ENCODE assay signal across 40 cellular contexts in genomic region chr5:172754957-172755356, GRCh38.
"Had no signal": no experiment of that assay in that cellular context is flagged by ENCODE, and none has a peak within 500 bp of the region (broad histone marks: within the 10 kb centered on the region; RNA-seq: fewer than 3 reads in every experiment).

No MANE protein-coding gene starts in this region.

- H3K27ac ChIP-seq: adrenal gland, body of pancreas, brain microvascular endothelial cell, breast epithelium, cardiac muscle cell, VCaP had no signal

- H3K4me3 ChIP-seq: adrenal gland, body of pancreas, breast epithelium, cardiac muscle cell had no signal

- H3K9me3 Mint-ChIP-seq: activated B cell treated with CpG ODN at 0.5 μM for 24 hours; activated CD4-positive, alpha-beta T cell treated with anti-CD3 and anti-CD28 coated beads, Interleukin-2, amount 10 ng/mL, durations not matched to agents 7 days and 5 days; activated CD8-positive, alpha-beta T cell treated with anti-CD3 and anti-CD28 coated beads for 36 hours; activated T-helper 1 cell treated with anti-CD3 and anti-CD28 coated beads, Interleukin-12 subunit alpha, Interleukin-12 subunit beta, Interleukin-2, Interleukin-4 antibody, amounts not matched to agents 30 ng/mL and 10 ng/mL and 1 ng/mL, durations not matched to agents 14 hours and 24 hours and 36 hours; central memory CD8-positive, alpha-beta T cell; T-helper 1 cell treated with Interleukin-12 subunit alpha and Interleukin-12 subunit beta and Interleukin-4 antibody, amounts not matched to agents 30 μg/mL and 1 μg/mL, for 36 hours; T-helper 2 cell treated with Interferon-gamma antibody and Interleukin-4, amounts not matched to agents 5 μg/mL and 100 μg/mL, for 36 hours had no signal

- H3K9me3 ChIP-seq: adrenal gland, body of pancreas had no signal

- H3K4me3 Mint-ChIP-seq: activated B cell treated with CpG ODN at 0.5 μM for 24 hours; activated CD4-positive, alpha-beta memory T cell treated with anti-CD3 and anti-CD28 coated beads for 36 hours; activated CD4-positive, alpha-beta T cell treated with anti-CD3 and anti-CD28 coated beads for 36 hours; activated CD4-positive, alpha-beta T cell treated with anti-CD3 and anti-CD28 coated beads, Interleukin-2, amount 10 ng/mL, durations not matched to agents 7 days and 5 days; activated CD8-positive, alpha-beta T cell treated with anti-CD3 and anti-CD28 coated beads for 36 hours; activated naive CD4-positive, alpha-beta T cell treated with anti-CD3 and anti-CD28 coated beads for 36 hours; activated naive CD8-positive, alpha-beta T cell treated with anti-CD3 and anti-CD28 coated beads for 36 hours; activated T-cell treated with anti-CD3 and anti-CD28 coated beads, Interleukin-2, amount 50 U/mL, for 4 hours; activated T-cell treated with anti-CD3 and anti-CD28 coated beads, Interleukin-2, amount 50 U/mL, for 72 hours; activated T-helper 1 cell treated with anti-CD3 and anti-CD28 coated beads, Interleukin-12 subunit alpha, Interleukin-12 subunit beta, Interleukin-2, Interleukin-4 antibody, amounts not matched to agents 30 ng/mL and 10 ng/mL and 1 ng/mL, durations not matched to agents 14 hours and 24 hours and 36 hours; activated T-helper 17 cell treated with anti-CD3 and anti-CD28 coated beads, Interleukin-2, amount 50 U/mL, for 72 hours; central memory CD8-positive, alpha-beta T cell; T-helper 1 cell treated with Interleukin-12 subunit alpha and Interleukin-12 subunit beta and Interleukin-4 antibody, amounts not matched to agents 30 μg/mL and 1 μg/mL, for 36 hours; T-helper 2 cell treated with Interferon-gamma antibody and Interleukin-4, amounts not matched to agents 5 μg/mL and 100 μg/mL, for 36 hours had no signal

- ATAC-seq: activated CD4-positive, alpha-beta T cell treated with anti-CD3 and anti-CD28 coated beads for 36 hours; activated CD4-positive, CD25-positive, alpha-beta regulatory T cell treated with anti-CD3 and anti-CD28 coated beads, Interleukin-2, amount 50 U/mL, for 24 hours; activated CD8-positive, alpha-beta T cell treated with anti-CD3 and anti-CD28 coated beads for 36 hours; activated naive CD4-positive, alpha-beta T cell treated with anti-CD3 and anti-CD28 coated beads, Interleukin-2, amount 50 U/mL, for 72 hours; activated T-cell treated with anti-CD3 and anti-CD28 coated beads, Interleukin-2, amount 50 U/mL, for 4 hours; activated T-cell treated with anti-CD3 and anti-CD28 coated beads, Interleukin-2, amount 50 U/mL, for 72 hours; activated T-helper 17 cell treated with anti-CD3 and anti-CD28 coated beads, Interleukin-2, amount 50 U/mL, for 72 hours; body of pancreas had no signal

- H3K27ac Mint-ChIP-seq: activated B cell treated with CpG ODN at 0.5 μM for 24 hours; activated CD4-positive, alpha-beta memory T cell treated with anti-CD3 and anti-CD28 coated beads for 36 hours; activated CD4-positive, alpha-beta T cell treated with anti-CD3 and anti-CD28 coated beads for 36 hours; activated CD4-positive, alpha-beta T cell treated with anti-CD3 and anti-CD28 coated beads, Interleukin-2, amount 10 ng/mL, durations not matched to agents 7 days and 5 days; activated CD8-positive, alpha-beta T cell treated with anti-CD3 and anti-CD28 coated beads for 36 hours; activated naive CD4-positive, alpha-beta T cell treated with anti-CD3 and anti-CD28 coated beads for 36 hours; activated naive CD4-positive, alpha-beta T cell treated with anti-CD3 and anti-CD28 coated beads, Interleukin-2, amount 50 U/mL, for 72 hours; activated naive CD8-positive, alpha-beta T cell treated with anti-CD3 and anti-CD28 coated beads for 36 hours; activated T-cell treated with anti-CD3 and anti-CD28 coated beads, Interleukin-2, amount 50 U/mL, for 72 hours; activated T-helper 1 cell treated with anti-CD3 and anti-CD28 coated beads, Interleukin-12 subunit alpha, Interleukin-12 subunit beta, Interleukin-2, Interleukin-4 antibody, amounts not matched to agents 30 ng/mL and 10 ng/mL and 1 ng/mL, durations not matched to agents 14 hours and 24 hours and 36 hours; activated T-helper 17 cell treated with anti-CD3 and anti-CD28 coated beads, Interleukin-2, amount 50 U/mL, for 72 hours; T-helper 1 cell treated with Interleukin-12 subunit alpha and Interleukin-12 subunit beta and Interleukin-4 antibody, amounts not matched to agents 30 μg/mL and 1 μg/mL, for 36 hours; T-helper 2 cell treated with Interferon-gamma antibody and Interleukin-4, amounts not matched to agents 5 μg/mL and 100 μg/mL, for 36 hours had no signal

- DNase-seq: activated B cell treated with CpG ODN at 0.5 μM for 24 hours; activated CD4-positive, alpha-beta memory T cell treated with anti-CD3 and anti-CD28 coated beads for 36 hours; activated CD4-positive, alpha-beta T cell treated with anti-CD3 and anti-CD28 coated beads for 1 hour; activated CD4-positive, alpha-beta T cell treated with anti-CD3 and anti-CD28 coated beads for 36 hours; activated CD4-positive, alpha-beta T cell treated with anti-CD3 and anti-CD28 coated beads for 48 hours; activated CD4-positive, alpha-beta T cell treated with anti-CD3 and anti-CD28 coated beads, Interleukin-2, amount 10 ng/mL, durations not matched to agents 7 days and 5 days; activated CD8-positive, alpha-beta memory T cell treated with anti-CD3 and anti-CD28 coated beads, Interleukin-2, amount 50 U/mL, for 4 hours; activated CD8-positive, alpha-beta T cell treated with anti-CD3 and anti-CD28 coated beads for 36 hours; activated effector memory CD4-positive, alpha-beta T cell treated with anti-CD3 and anti-CD28 coated beads, Interleukin-2, amount 50 U/mL, for 16 hours; activated gamma-delta T cell treated with Interleukin-2 at 50 U/mL for 16 hours; activated naive CD4-positive, alpha-beta T cell; activated naive CD4-positive, alpha-beta T cell treated with anti-CD3 and anti-CD28 coated beads for 36 hours; activated naive CD4-positive, alpha-beta T cell treated with anti-CD3 and anti-CD28 coated beads, Interleukin-2, amount 50 U/mL, for 16 hours; activated naive CD8-positive, alpha-beta T cell treated with anti-CD3 and anti-CD28 coated beads for 36 hours; activated T-cell treated with anti-CD3 and anti-CD28 coated beads for 4 hours; activated T-cell treated with anti-CD3 and anti-CD28 coated beads, Interleukin-2, amount 50 U/mL, for 1 hour; activated T-cell treated with anti-CD3 and anti-CD28 coated beads, Interleukin-2, amount 50 U/mL, for 4 hours; activated T-cell treated with anti-CD3 and anti-CD28 coated beads, Interleukin-2, amount 50 U/mL, for 72 hours; adrenal gland; amniotic stem cell; aorta; body of pancreas; brain microvascular endothelial cell; caudate nucleus; cerebellar nuclear complex; T-helper 1 cell; T-helper 2 cell; T-helper 9 cell had no signal

- H3K36me3 Mint-ChIP-seq: activated CD4-positive, alpha-beta memory T cell treated with anti-CD3 and anti-CD28 coated beads for 36 hours; activated naive CD4-positive, alpha-beta T cell treated with anti-CD3 and anti-CD28 coated beads, Interleukin-2, amount 50 U/mL, for 72 hours had no signal

- H3K27me3 Mint-ChIP-seq: activated B cell treated with CpG ODN at 0.5 μM for 24 hours; activated CD4-positive, alpha-beta memory T cell treated with anti-CD3 and anti-CD28 coated beads for 36 hours; activated CD4-positive, alpha-beta T cell treated with anti-CD3 and anti-CD28 coated beads for 36 hours; activated CD8-positive, alpha-beta T cell treated with anti-CD3 and anti-CD28 coated beads for 36 hours; activated naive CD8-positive, alpha-beta T cell treated with anti-CD3 and anti-CD28 coated beads for 36 hours; activated T-helper 17 cell treated with anti-CD3 and anti-CD28 coated beads, Interleukin-2, amount 50 U/mL, for 72 hours had no signal

- FAIRE-seq: astrocyte, TTC549 had no signal

- H3K4me1 Mint-ChIP-seq: activated CD4-positive, alpha-beta T cell treated with anti-CD3 and anti-CD28 coated beads for 36 hours; activated CD4-positive, alpha-beta T cell treated with anti-CD3 and anti-CD28 coated beads, Interleukin-2, amount 10 ng/mL, durations not matched to agents 7 days and 5 days; activated naive CD8-positive, alpha-beta T cell treated with anti-CD3 and anti-CD28 coated beads for 36 hours had no signal

- H3K36me3 ChIP-seq: adrenal gland, brain microvascular endothelial cell, breast epithelium, cardiac muscle cell had no signal

- H3K27me3 ChIP-seq: adrenal gland, body of pancreas, brain microvascular endothelial cell, breast epithelium, cardiac muscle cell had no signal

- H3K4me1 ChIP-seq: body of pancreas, breast epithelium had no signal
